12 cellular contexts compared by ENCODE assay signal in the genomic region with DNA sequence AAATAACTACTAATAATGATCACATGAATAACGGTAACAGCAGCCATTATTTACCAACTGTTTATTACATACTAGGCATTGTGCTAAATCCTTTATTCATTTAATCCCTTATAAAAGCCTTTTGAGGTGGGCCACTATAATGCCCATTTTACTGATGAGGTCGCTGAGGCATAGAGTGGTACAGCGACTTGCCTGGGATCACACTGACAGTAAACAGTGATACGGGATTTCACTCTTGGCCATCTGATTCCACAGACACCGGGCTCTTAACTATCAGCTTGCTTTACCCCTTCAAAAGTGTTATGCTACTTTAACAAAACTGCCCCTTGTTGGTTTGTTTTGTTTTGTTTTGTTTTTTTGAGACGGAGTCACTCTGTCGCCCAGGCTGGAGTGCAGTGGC. TPM values are rescaled to one million over a fixed set of nuclear protein-coding genes. Genes with fewer than 3 reads are reported as not detected.
DNase-seq lines count a peak whose midpoint lies in the region; ATAC-seq, FAIRE-seq and TF ChIP-seq lines count a peak whose summit lies in the region.
"Had no signal": no experiment of that assay in that cellular context is flagged by ENCODE, and none has a peak within 500 bp of the region (broad histone marks: within the 10 kb centered on the region; RNA-seq: fewer than 3 reads in every experiment).

No MANE protein-coding gene starts in this region.

- H3K36me3 Mint-ChIP-seq in activated CD8-positive, alpha-beta T cell treated with anti-CD3 and anti-CD28 coated beads, Interleukin-2, amount 10 ng/mL, durations not matched to agents 7 days and 5 days (ENCODE audit: low read depth) = peaks cover 31% of the 10 kb centered on the region

- no peaks in the 10 kb centered on the region; a peak in 1 of 5 replicates for H3K36me3 ChIP-seq in HepG2 (replicated peaks in 1 of 2; ENCODE audit: control insufficient read depth in 1 of 2, insufficient read depth in 2 of 2, low read length in 2 of 2)
- H3K36me3 ChIP-seq in right lobe of liver = no peaks in the 10 kb centered on the region
- H3K36me3 ChIP-seq in mucosa of rectum (ENCODE audit: control insufficient read depth in 2 of 2, insufficient read depth in 2 of 2, low read length in 2 of 2) = no peaks in the 10 kb centered on the region

- in situ Hi-C loops in HepG2 (cut with HindIII; ENCODE audit: extremely low pct_ligation_motif_present, low pct_unique_long_range_greater_than_20kb) = no loop called here

- peaks cover 8% of the 10 kb centered on the region for H3K79me2 ChIP-seq in HepG2 (ENCODE audit: insufficient read depth, low read length)

- H3K9ac ChIP-seq in HepG2 (ENCODE audit: insufficient read depth, low read depth, low read length) = no peak overlapping the region
- no peak overlapping the region for H3K9ac ChIP-seq in mucosa of rectum (ENCODE audit: low read depth in 1 of 2, low read length in 2 of 2)

- H2AFZ ChIP-seq in HepG2 (ENCODE audit: low read length) = no peak overlapping the region

- no peaks in the 10 kb centered on the region for H4K20me1 ChIP-seq in HepG2 (ENCODE audit: insufficient read depth, low read length)

- POLR2A ChIA-PET in HepG2 (lab: Yijun Ruan, JAX) = no interaction called here
- POLR2A ChIA-PET in activated CD8-positive, alpha-beta T cell treated with anti-CD3 and anti-CD28 coated beads, Interleukin-2, amount 10 ng/mL, durations not matched to agents 7 days and 5 days (lab: Charles Lee) = interaction anchor here (1.0 to 2.2 kb wide), 5 partner anchors 71 to 680 kb away, joined by 3 to 18 read pairs (median 4); a partner anchor contains a TSS

- H3K27me3 Mint-ChIP-seq in activated CD8-positive, alpha-beta T cell treated with anti-CD3 and anti-CD28 coated beads, Interleukin-2, amount 10 ng/mL, durations not matched to agents 7 days and 5 days (ENCODE audit: low read depth) = no peaks in the 10 kb centered on the region

- peaks cover 53% of the 10 kb centered on the region for H3K4me1 Mint-ChIP-seq in activated CD8-positive, alpha-beta T cell treated with anti-CD3 and anti-CD28 coated beads, Interleukin-2, amount 10 ng/mL, durations not matched to agents 7 days and 5 days (ENCODE audit: low read depth)

- no peaks in the 10 kb centered on the region for H3K9me3 ChIP-seq in HepG2 (ENCODE audit: low read length)
- H3K9me3 ChIP-seq in right lobe of liver = no peaks in the 10 kb centered on the region
- H3K9me3 ChIP-seq in mucosa of rectum (ENCODE audit: control insufficient read depth in 2 of 2, low read length in 2 of 2) = no peaks in the 10 kb centered on the region
- H3K9me3 ChIP-seq: testis had no signal

- no peak for TF ChIP-seq EP300 in HepG2 (IDR thresholded peaks at IDR 0.05; ENCODE audit: low read depth in 2 of 2, low read length in 2 of 2)
- no peak for TF ChIP-seq EP300 in HepG2 (CRISPR knock-in tag; IDR thresholded peaks at IDR 0.05; ENCODE audit: borderline replicate concordance)

- H3K4me1 ChIP-seq in HepG2 (ENCODE audit: insufficient read depth, low read length) (peaks cover 25% of the 10 kb centered on the region), right lobe of liver (peaks cover 0 to 8% (median 0%) of the 10 kb centered on the region in 4 donors), mucosa of rectum (ENCODE audit: control insufficient read depth in 2 of 2, insufficient read depth in 2 of 2, low read length in 2 of 2) (peaks cover 14 to 21% of the 10 kb centered on the region in 2 donors)

- H3K4me3 ChIP-seq in HepG2 (replicated peaks in 1 of 3; ENCODE audit: insufficient read depth in 1 of 3, low read depth in 2 of 3, low read length in 3 of 3) (no peak overlapping the region), right lobe of liver (no peak overlapping the region), mucosa of rectum (ENCODE audit: low read length in 2 of 2) (peak overlapping the region in 1 of 2 donors; percentile 27)
- H3K4me3 ChIP-seq: testis had no signal

- no peak for FAIRE-seq in HepG2 (lab: Jason Lieb, UNC)
- FAIRE-seq: frontal cortex had no signal

- no peaks in the 10 kb centered on the region for H3K9me3 Mint-ChIP-seq in activated CD8-positive, alpha-beta T cell treated with anti-CD3 and anti-CD28 coated beads, Interleukin-2, amount 10 ng/mL, durations not matched to agents 7 days and 5 days (ENCODE audit: insufficient read depth)

- intact Hi-C loops in HepG2 (cut with micrococcal nuclease; ENCODE audit: unreplicated experiment) (loop anchor here (2.0 to 5.0 kb wide), 2 partner anchors 80 to 140 kb away; a partner anchor contains a TSS), right lobe of liver (cut with DNase I) (no loop called here)

- H3K4me2 ChIP-seq in HepG2 (ENCODE audit: low read depth, low read length) = no peak overlapping the region

- no peak for TF ChIP-seq POLR2A in HepG2 (IDR thresholded peaks at IDR 0.05; ENCODE audit: insufficient read depth in 1 of 2, low read depth in 2 of 2, low read length in 2 of 2)
- TF ChIP-seq POLR2A in right lobe of liver (IDR thresholded peaks at IDR 0.05) = no peak

- DNase-seq in HepG2 (ENCODE audit: low spot score) (no peak), right lobe of liver (no peak), superior temporal gyrus (ENCODE audit: extremely low spot score) (no peak)
- DNase-seq in activated CD8-positive, alpha-beta T cell treated with anti-CD3 and anti-CD28 coated beads, Interleukin-2, amount 10 ng/mL, durations not matched to agents 7 days and 5 days = no peak
- DNase-seq: cortex of kidney, H7, testis had no signal

- ATAC-seq in HepG2 (no peak), right lobe of liver (no peak), HG02938 (IDR thresholded peaks at IDR 0.05; ENCODE audit: unreplicated experiment) (no peak), GM18520 (IDR thresholded peaks at IDR 0.05; ENCODE audit: unreplicated experiment) (no peak), GM18861 (IDR thresholded peaks at IDR 0.05; ENCODE audit: unreplicated experiment) (no peak)
- no peak for ATAC-seq in activated CD8-positive, alpha-beta T cell treated with anti-CD3 and anti-CD28 coated beads, Interleukin-2, amount 10 ng/mL, durations not matched to agents 7 days and 5 days

- H3K27ac ChIP-seq in HepG2 (ENCODE audit: extremely low read length, insufficient read depth, low read length) = no peak overlapping the region
- no peak overlapping the region for H3K27ac ChIP-seq in right lobe of liver
- H3K27ac ChIP-seq in mucosa of rectum (ENCODE audit: low read depth in 2 of 2, low read length in 2 of 2) = peak overlapping the region; percentile 43 to 54
- H3K27ac ChIP-seq: testis had no signal

- CTCF ChIA-PET in HepG2 (lab: Yijun Ruan, JAX; ENCODE audit: low intra/inter-chr PET ratio, low total read pairs) = no interaction called here
- CTCF ChIA-PET in activated CD8-positive, alpha-beta T cell treated with anti-CD3 and anti-CD28 coated beads, Interleukin-2, amount 10 ng/mL, durations not matched to agents 7 days and 5 days (lab: Charles Lee) = interaction anchor here (1.0 to 1.9 kb wide), 6 partner anchors 11 to 915 kb away, joined by 3 to 12 read pairs (median 4); no protein-coding TSS in a partner anchor

- WGBS in HepG2 (ENCODE audit: low lambda C conversion rate) = 70% methylated on average over 7 of the region's 7 CpGs
- 86% methylated on average over 2 of the region's 7 CpGs for WGBS in right lobe of liver (ENCODE audit: insufficient coverage, low coverage, low lambda C conversion rate, missing lambda C conversion rate)

- TF ChIP-seq CTCF in HepG2 (CRISPR knock-in tag; IDR thresholded peaks at IDR 0.05) (no peak), right lobe of liver (IDR thresholded peaks at IDR 0.05) (no peak)

- peak overlapping the region; percentile 61 for H3K4me3 Mint-ChIP-seq in activated CD8-positive, alpha-beta T cell treated with anti-CD3 and anti-CD28 coated beads, Interleukin-2, amount 10 ng/mL, durations not matched to agents 7 days and 5 days

- TF ChIP-seq RAD21 in HepG2 (CRISPR knock-in tag; IDR thresholded peaks at IDR 0.05) = no peak

- no TSS peak for BruUV-seq in HepG2 (replicated peaks; lab: Mats Ljungman, UMichigan)

- H3K27me3 ChIP-seq in HepG2 (ENCODE audit: control insufficient read depth in 1 of 2, insufficient read depth in 2 of 2, low read length in 2 of 2) (no peaks in the 10 kb centered on the region; a peak in 1 of 5 replicates), right lobe of liver (no peaks in the 10 kb centered on the region), mucosa of rectum (ENCODE audit: control insufficient read depth in 2 of 2, insufficient read depth in 2 of 2, low read length in 2 of 2) (no peaks in the 10 kb centered on the region)
- H3K27me3 ChIP-seq: testis had no signal

- H3K27ac Mint-ChIP-seq in activated CD8-positive, alpha-beta T cell treated with anti-CD3 and anti-CD28 coated beads, Interleukin-2, amount 10 ng/mL, durations not matched to agents 7 days and 5 days = peak overlapping the region; percentile 78

TF ChIP-seq in HepG2, 621 proteins besides CTCF, POLR2A, EP300 and RAD21 (continues in another document):
- TF ChIP-seq ZNF501 (CRISPR knock-in tag; IDR thresholded peaks at IDR 0.05) = 0 out of 2 replicates have a peak, but pooled peaks have one; percentile 39

RNA-seq across cellular contexts. Expression of a gene that starts 2.2 kb away (rescaled TPM):
- total RNA-seq in HepG2 (2016; rRNA removed; fragmentation: Illumina TruSeq; extraction: Trizol) = 11.2 and 16.2 TPM in 2 replicates
- total RNA-seq in HepG2 (2016; cell fraction: cytosol; rRNA removed; fragmentation: Illumina TruSeq; extraction: Trizol; ENCODE audit: low read depth) = 3.2 TPM in 2 replicates
- 11.4 and 14.3 TPM in 2 replicates for total RNA-seq in HepG2 (2016; cell fraction: insoluble cytoplasmic fraction; rRNA removed; fragmentation: Illumina TruSeq; extraction: Trizol)
- 12.0 and 12.3 TPM in 2 replicates for total RNA-seq in HepG2 (2016; cell fraction: membrane; rRNA removed; fragmentation: Illumina TruSeq; extraction: Trizol)
- 10.4 and 11.0 TPM in 2 replicates for total RNA-seq in HepG2 (2016; cell fraction: nucleus; rRNA removed; fragmentation: Illumina TruSeq; extraction: Trizol)
- polyA plus RNA-seq in HepG2 (2011; rRNA removed) = 10.6 and 10.7 TPM in 2 replicates
- 4.3 and 7.7 TPM in 2 replicates for polyA plus RNA-seq in HepG2 (2011; cell fraction: cytosol; rRNA removed)
- 9.1 and 10.7 TPM in 2 replicates for polyA plus RNA-seq in HepG2 (2011; cell fraction: nucleus; rRNA removed)
- 8.1 and 8.6 TPM in 2 replicates for polyA plus RNA-seq in HepG2 (2012)
- 3.2 and 4.1 TPM in 2 replicates for polyA plus RNA-seq in HepG2 (2016; cell fraction: cytosol; fragmentation: Illumina TruSeq; extraction: Trizol; ENCODE audit: low read depth)
- polyA plus RNA-seq in HepG2 (2016; cell fraction: insoluble cytoplasmic fraction; fragmentation: Illumina TruSeq; extraction: Trizol; ENCODE audit: low read depth) = 11.4 and 11.5 TPM in 2 replicates
- polyA plus RNA-seq in HepG2 (2016; cell fraction: membrane; fragmentation: Illumina TruSeq; extraction: Trizol; ENCODE audit: low read depth) = 8.1 and 10.1 TPM in 2 replicates
- 12.2 and 13.1 TPM in 2 replicates for polyA plus RNA-seq in HepG2 (2016; cell fraction: nucleus; fragmentation: Illumina TruSeq; extraction: Trizol; ENCODE audit: insufficient read depth, low read depth)
- polyA minus RNA-seq in HepG2 (2011; rRNA and poly(A)+ RNA removed; ENCODE audit: low replicate concordance) = 22.2 and 25.1 TPM in 2 replicates
- 9.8 and 13.5 TPM in 2 replicates for polyA minus RNA-seq in HepG2 (2011; cell fraction: cytosol; rRNA and poly(A)+ RNA removed)
- polyA minus RNA-seq in HepG2 (2011; cell fraction: nucleus; rRNA and poly(A)+ RNA removed) = 32.2 and 33.1 TPM in 2 replicates
- total RNA-seq in right lobe of liver = 10 to 100 TPM in 2 of 6 experiments, 1 to 10 TPM in 4; 7.4 to 11.6 (median 9.5) TPM
- 10 to 100 TPM; 16.0 to 17.3 TPM for total RNA-seq in activated CD8-positive, alpha-beta T cell treated with anti-CD3 and anti-CD28 coated beads, Interleukin-2, amount 10 ng/mL, durations not matched to agents 7 days and 5 days

Comparison
In these comparisons a context has a peak if more than half of its experiments do, and no peak if none do; other contexts are left out.
1. H3K27ac ChIP-seq: peak in mucosa of rectum (2 of 2); none in HepG2 (single experiment) and right lobe of liver (0 of 3).